35 cellular contexts compared by ENCODE assay signal in genomic region chr4:20278195-20278594, GRCh38. TPM values are rescaled to one million over a fixed set of nuclear protein-coding genes. Genes with fewer than 3 reads are reported as not detected.
"Had no signal": no experiment of that assay in that cellular context is flagged by ENCODE, and none has a peak within 500 bp of the region (broad histone marks: within the 10 kb centered on the region; RNA-seq: fewer than 3 reads in every experiment).

No MANE protein-coding gene starts in this region.

- H3K36me3 Mint-ChIP-seq: activated CD4-positive, alpha-beta memory T cell treated with anti-CD3 and anti-CD28 coated beads for 36 hours; activated naive CD4-positive, alpha-beta T cell treated with anti-CD3 and anti-CD28 coated beads, Interleukin-2, amount 50 U/mL, for 72 hours; activated naive CD8-positive, alpha-beta T cell treated with anti-CD3 and anti-CD28 coated beads for 36 hours had no signal

- ATAC-seq: activated CD8-positive, alpha-beta T cell treated with anti-CD3 and anti-CD28 coated beads for 36 hours; activated naive CD4-positive, alpha-beta T cell treated with anti-CD3 and anti-CD28 coated beads, Interleukin-2, amount 50 U/mL, for 72 hours; activated T-cell treated with anti-CD3 and anti-CD28 coated beads, Interleukin-2, amount 50 U/mL, for 4 hours; activated T-cell treated with anti-CD3 and anti-CD28 coated beads, Interleukin-2, amount 50 U/mL, for 72 hours; activated T-helper 17 cell treated with anti-CD3 and anti-CD28 coated beads, Interleukin-2, amount 50 U/mL, for 72 hours; body of pancreas had no signal

- DNase-seq: activated B cell treated with CpG ODN at 0.5 μM for 24 hours; activated CD4-positive, alpha-beta memory T cell treated with anti-CD3 and anti-CD28 coated beads for 36 hours; activated CD4-positive, alpha-beta T cell treated with anti-CD3 and anti-CD28 coated beads for 4 hours; activated CD4-positive, alpha-beta T cell treated with anti-CD3 and anti-CD28 coated beads, Interleukin-2, amount 10 ng/mL, durations not matched to agents 24 days and 14 days; activated CD4-positive, alpha-beta T cell treated with anti-CD3 and anti-CD28 coated beads, Interleukin-2, amount 50 U/mL, for 1 hour; activated CD4-positive, alpha-beta T cell treated with anti-CD3 and anti-CD28 coated beads, Interleukin-2, amount 50 U/mL, for 4 hours; activated CD4-positive, CD25-positive, alpha-beta regulatory T cell treated with anti-CD3 and anti-CD28 coated beads, Interleukin-2, amount 50 U/mL, for 72 hours; activated CD8-positive, alpha-beta memory T cell treated with anti-CD3 and anti-CD28 coated beads, Interleukin-2, amount 50 U/mL, for 4 hours; activated CD8-positive, alpha-beta T cell treated with anti-CD3 and anti-CD28 coated beads for 36 hours; activated effector memory CD4-positive, alpha-beta T cell treated with anti-CD3 and anti-CD28 coated beads, Interleukin-2, amount 50 U/mL, for 16 hours; activated gamma-delta T cell treated with Interleukin-2 at 50 U/mL for 16 hours; activated naive CD4-positive, alpha-beta T cell; activated naive CD4-positive, alpha-beta T cell treated with anti-CD3 and anti-CD28 coated beads for 36 hours; activated naive CD4-positive, alpha-beta T cell treated with anti-CD3 and anti-CD28 coated beads, Interleukin-2, amount 50 U/mL, for 16 hours; activated naive CD8-positive, alpha-beta T cell treated with anti-CD3 and anti-CD28 coated beads for 36 hours; activated T-cell treated with anti-CD3 and anti-CD28 coated beads for 4 hours; activated T-cell treated with anti-CD3 and anti-CD28 coated beads, Interleukin-2, amount 50 U/mL, for 1 hour; activated T-cell treated with anti-CD3 and anti-CD28 coated beads, Interleukin-2, amount 50 U/mL, for 4 hours; activated T-cell treated with anti-CD3 and anti-CD28 coated beads, Interleukin-2, amount 50 U/mL, for 72 hours; adrenal gland; amniotic stem cell; aorta; body of pancreas; brain microvascular endothelial cell; central memory CD4-positive, alpha-beta T cell; T-helper 2 cell; T-helper 9 cell had no signal

- H3K4me1 ChIP-seq: body of pancreas, breast epithelium had no signal

- H3K4me3 Mint-ChIP-seq: activated B cell treated with CpG ODN at 0.5 μM for 24 hours; activated CD4-positive, alpha-beta memory T cell treated with anti-CD3 and anti-CD28 coated beads for 36 hours; activated CD4-positive, alpha-beta T cell treated with anti-CD3 and anti-CD28 coated beads, Interleukin-2, amount 10 ng/mL, durations not matched to agents 24 days and 14 days; activated CD8-positive, alpha-beta T cell treated with anti-CD3 and anti-CD28 coated beads for 36 hours; activated naive CD4-positive, alpha-beta T cell treated with anti-CD3 and anti-CD28 coated beads for 36 hours; activated naive CD8-positive, alpha-beta T cell treated with anti-CD3 and anti-CD28 coated beads for 36 hours; activated T-cell treated with anti-CD3 and anti-CD28 coated beads, Interleukin-2, amount 50 U/mL, for 4 hours; activated T-cell treated with anti-CD3 and anti-CD28 coated beads, Interleukin-2, amount 50 U/mL, for 72 hours; activated T-helper 1 cell treated with anti-CD3 and anti-CD28 coated beads, Interleukin-12 subunit alpha, Interleukin-12 subunit beta, Interleukin-2, Interleukin-4 antibody, amounts not matched to agents 30 ng/mL and 10 ng/mL and 1 ng/mL, durations not matched to agents 14 hours and 24 hours and 36 hours; activated T-helper 17 cell treated with anti-CD3 and anti-CD28 coated beads, Interleukin-2, amount 50 U/mL, for 72 hours; T-helper 1 cell treated with Interleukin-12 subunit alpha and Interleukin-12 subunit beta and Interleukin-4 antibody, amounts not matched to agents 30 μg/mL and 1 μg/mL, for 36 hours; T-helper 2 cell treated with Interferon-gamma antibody and Interleukin-4, amounts not matched to agents 5 μg/mL and 100 μg/mL, for 36 hours had no signal

- H3K27ac Mint-ChIP-seq: activated B cell treated with CpG ODN at 0.5 μM for 24 hours; activated CD4-positive, alpha-beta memory T cell treated with anti-CD3 and anti-CD28 coated beads for 36 hours; activated CD4-positive, alpha-beta T cell treated with anti-CD3 and anti-CD28 coated beads, Interleukin-2, amount 10 ng/mL, durations not matched to agents 24 days and 14 days; activated CD8-positive, alpha-beta T cell treated with anti-CD3 and anti-CD28 coated beads for 36 hours; activated naive CD4-positive, alpha-beta T cell treated with anti-CD3 and anti-CD28 coated beads for 36 hours; activated naive CD4-positive, alpha-beta T cell treated with anti-CD3 and anti-CD28 coated beads, Interleukin-2, amount 50 U/mL, for 72 hours; activated naive CD8-positive, alpha-beta T cell treated with anti-CD3 and anti-CD28 coated beads for 36 hours; activated T-cell treated with anti-CD3 and anti-CD28 coated beads, Interleukin-2, amount 50 U/mL, for 72 hours; activated T-helper 1 cell treated with anti-CD3 and anti-CD28 coated beads, Interleukin-12 subunit alpha, Interleukin-12 subunit beta, Interleukin-2, Interleukin-4 antibody, amounts not matched to agents 30 ng/mL and 10 ng/mL and 1 ng/mL, durations not matched to agents 14 hours and 24 hours and 36 hours; activated T-helper 17 cell treated with anti-CD3 and anti-CD28 coated beads, Interleukin-2, amount 50 U/mL, for 72 hours; T-helper 1 cell treated with Interleukin-12 subunit alpha and Interleukin-12 subunit beta and Interleukin-4 antibody, amounts not matched to agents 30 μg/mL and 1 μg/mL, for 36 hours; T-helper 2 cell treated with Interferon-gamma antibody and Interleukin-4, amounts not matched to agents 5 μg/mL and 100 μg/mL, for 36 hours had no signal

- H3K27me3 Mint-ChIP-seq: activated B cell treated with CpG ODN at 0.5 μM for 24 hours; activated CD4-positive, alpha-beta memory T cell treated with anti-CD3 and anti-CD28 coated beads for 36 hours; activated CD4-positive, alpha-beta T cell treated with anti-CD3 and anti-CD28 coated beads, Interleukin-2, amount 10 ng/mL, durations not matched to agents 24 days and 14 days; activated CD8-positive, alpha-beta T cell treated with anti-CD3 and anti-CD28 coated beads for 36 hours; activated naive CD8-positive, alpha-beta T cell treated with anti-CD3 and anti-CD28 coated beads for 36 hours; activated T-helper 17 cell treated with anti-CD3 and anti-CD28 coated beads, Interleukin-2, amount 50 U/mL, for 72 hours had no signal

- H3K9me3 Mint-ChIP-seq: activated CD4-positive, alpha-beta T cell treated with anti-CD3 and anti-CD28 coated beads, Interleukin-2, amount 10 ng/mL, durations not matched to agents 24 days and 14 days; activated naive CD8-positive, alpha-beta T cell treated with anti-CD3 and anti-CD28 coated beads for 36 hours; activated T-cell treated with anti-CD3 and anti-CD28 coated beads, Interleukin-2, amount 50 U/mL, for 4 hours; activated T-helper 1 cell treated with anti-CD3 and anti-CD28 coated beads, Interleukin-12 subunit alpha, Interleukin-12 subunit beta, Interleukin-2, Interleukin-4 antibody, amounts not matched to agents 30 ng/mL and 10 ng/mL and 1 ng/mL, durations not matched to agents 14 hours and 24 hours and 36 hours; activated T-helper 17 cell treated with anti-CD3 and anti-CD28 coated beads, Interleukin-2, amount 50 U/mL, for 72 hours; T-helper 1 cell treated with Interleukin-12 subunit alpha and Interleukin-12 subunit beta and Interleukin-4 antibody, amounts not matched to agents 30 μg/mL and 1 μg/mL, for 36 hours; T-helper 2 cell treated with Interferon-gamma antibody and Interleukin-4, amounts not matched to agents 5 μg/mL and 100 μg/mL, for 36 hours had no signal

- H3K4me1 Mint-ChIP-seq: activated B cell treated with CpG ODN at 0.5 μM for 24 hours; activated CD4-positive, alpha-beta T cell treated with anti-CD3 and anti-CD28 coated beads, Interleukin-2, amount 10 ng/mL, durations not matched to agents 24 days and 14 days; activated naive CD8-positive, alpha-beta T cell treated with anti-CD3 and anti-CD28 coated beads for 36 hours; activated T-helper 17 cell treated with anti-CD3 and anti-CD28 coated beads, Interleukin-2, amount 50 U/mL, for 72 hours had no signal

- H3K27me3 ChIP-seq: adrenal gland, body of pancreas, brain microvascular endothelial cell, breast epithelium had no signal

- H3K9me3 ChIP-seq: adrenal gland, body of pancreas, breast epithelium had no signal

- H3K27ac ChIP-seq: adrenal gland, body of pancreas, brain microvascular endothelial cell, breast epithelium, VCaP had no signal

RNA-seq across cellular contexts. Expression of gene SLIT2, which starts 26.5 kb away (rescaled TPM):
- total RNA-seq: activated CD4-positive, alpha-beta memory T cell treated with anti-CD3 and anti-CD28 coated beads for 36 hours; activated CD8-positive, alpha-beta memory T cell treated with anti-CD3 and anti-CD28 coated beads for 36 hours; activated CD8-positive, alpha-beta T cell treated with anti-CD3 and anti-CD28 coated beads for 36 hours; activated naive CD4-positive, alpha-beta T cell treated with anti-CD3 and anti-CD28 coated beads for 36 hours; activated naive CD4-positive, alpha-beta T cell treated with anti-CD3 and anti-CD28 coated beads, Interleukin-2, amount 50 U/mL, for 72 hours; activated naive CD8-positive, alpha-beta T cell treated with anti-CD3 and anti-CD28 coated beads for 36 hours; activated T-cell treated with anti-CD3 and anti-CD28 coated beads, Interleukin-2, amount 50 U/mL, for 72 hours; activated T-helper 17 cell treated with anti-CD3 and anti-CD28 coated beads, Interleukin-2, amount 50 U/mL, for 72 hours had no signal
